ENCODE assay signal across 1 cellular context in genomic region chr7:4610768-4611467, GRCh38.
A peak's percentile ranks its signal among the peaks of the same experiment; 100 is the strongest.
TF ChIP-seq lines count a peak whose summit lies in the region.

No MANE protein-coding gene starts in this region.

TF ChIP-seq in IMR-90, 13 proteins besides CTCF, POLR2A, EP300 and RAD21:
- TF ChIP-seq NFE2L2 (IDR thresholded peaks at IDR 0.05; ENCODE audit: low read depth, low read length) (no peak), SMC3 (IDR thresholded peaks at IDR 0.05; ENCODE audit: low read depth, low read length) (peak; percentile 89)
TF ChIP-seq in IMR-90: peak in this region for 1.
